In the genomic region with DNA sequence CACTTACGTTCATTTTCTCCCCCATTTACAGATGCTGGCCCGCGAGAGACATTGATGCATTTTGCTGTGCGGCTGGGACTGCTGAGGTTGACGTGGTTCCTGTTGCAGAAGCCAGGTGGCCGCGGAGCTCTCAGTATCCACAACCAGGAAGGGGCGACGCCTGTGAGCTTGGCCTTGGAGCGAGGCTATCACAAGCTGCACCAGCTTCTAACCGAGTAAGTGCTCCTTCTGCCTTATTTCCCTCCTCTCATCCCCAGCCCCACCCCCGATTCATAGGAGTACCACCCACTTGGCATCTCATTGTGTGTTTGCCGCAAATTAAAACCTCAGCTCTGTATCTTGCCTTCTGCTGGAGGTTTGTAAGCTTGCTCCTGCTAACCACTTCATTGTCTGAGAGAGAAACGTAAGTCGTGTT, we compare ENCODE assay signal across 8 cellular contexts.
DNase-seq lines count a peak whose midpoint lies in the region; ATAC-seq lines count a peak whose summit lies in the region.

No MANE protein-coding gene starts in this region.

- peak overlapping the region; percentile 6 for H3K27ac ChIP-seq in right cardiac atrium (ENCODE audit: low read length)

- H3K36me3 Mint-ChIP-seq in activated T-cell treated with anti-CD3 and anti-CD28 coated beads, Interleukin-2, amount 50 U/mL, for 4 hours (ENCODE audit: insufficient read depth), result peaks cover 18% of the 10 kb centered on the region

- 43% methylated on average over 15 of the region's 15 CpGs for WGBS in right cardiac atrium

- ATAC-seq in activated T-cell treated with anti-CD3 and anti-CD28 coated beads, Interleukin-2, amount 50 U/mL, for 4 hours, result peak in 1 of 2 donors; percentile 18
- ATAC-seq in right cardiac atrium, result peak; percentile 77 to 80

- H3K9me3 ChIP-seq in right cardiac atrium (ENCODE audit: control insufficient read depth, low read length), result no peaks in the 10 kb centered on the region

- intact Hi-C loops in right cardiac atrium (cut with DNase I), result no loop called here

- H3K4me3 Mint-ChIP-seq in activated T-cell treated with anti-CD3 and anti-CD28 coated beads, Interleukin-2, amount 50 U/mL, for 4 hours, result peak overlapping the region; percentile 17

- DNase-seq in Ammon's horn (ENCODE audit: low spot score), result peak; percentile 45
- DNase-seq in NCI-H2029 (lab: John Stamatoyannopoulos, UW), result peak; percentile 71
- peak; percentile 10 for DNase-seq in activated T-cell treated with anti-CD3 and anti-CD28 coated beads, Interleukin-2, amount 50 U/mL, for 4 hours
- DNase-seq in right cardiac atrium, result peak; percentile 68 to 88 (median 79)
- DNase-seq in stimulated activated CD8-positive, alpha-beta memory T cell treated with anti-CD3 and anti-CD28 coated beads, Interleukin-4, amount 100 ng/mL, for 24 hours (ENCODE audit: low read depth), result peak; percentile 11
- DNase-seq in DMS53 (lab: John Stamatoyannopoulos, UW), result no peak
- DNase-seq in GM19240 (ENCODE audit: insufficient read length, low spot score), result no peak
- DNase-seq in SHP77 (lab: John Stamatoyannopoulos, UW), result no peak

- H3K9me3 Mint-ChIP-seq in activated T-cell treated with anti-CD3 and anti-CD28 coated beads, Interleukin-2, amount 50 U/mL, for 4 hours, result no peaks in the 10 kb centered on the region

- no peak overlapping the region for H3K4me3 ChIP-seq in right cardiac atrium (ENCODE audit: low read length)

- H3K4me1 ChIP-seq in right cardiac atrium (ENCODE audit: control insufficient read depth, insufficient read depth, low read length), result peaks cover 10% of the 10 kb centered on the region

- no peaks in the 10 kb centered on the region for H3K27me3 ChIP-seq in right cardiac atrium (ENCODE audit: control insufficient read depth, insufficient read depth)

- H3K27me3 Mint-ChIP-seq in activated T-cell treated with anti-CD3 and anti-CD28 coated beads, Interleukin-2, amount 50 U/mL, for 4 hours (ENCODE audit: low read depth), result no peaks in the 10 kb centered on the region

- H3K4me1 Mint-ChIP-seq in activated T-cell treated with anti-CD3 and anti-CD28 coated beads, Interleukin-2, amount 50 U/mL, for 4 hours (ENCODE audit: low read depth), result peaks cover 79% of the 10 kb centered on the region

Comparison
In these comparisons a context has a peak if more than half of its experiments do, and no peak if none do; other contexts are left out.
1. DNase-seq: peak in Ammon's horn (single experiment), NCI-H2029 (single experiment), activated T-cell treated with anti-CD3 and anti-CD28 coated beads, Interleukin-2, amount 50 U/mL, for 4 hours (single experiment), right cardiac atrium (3 of 3) and stimulated activated CD8-positive, alpha-beta memory T cell treated with anti-CD3 and anti-CD28 coated beads, Interleukin-4, amount 100 ng/mL, for 24 hours (single experiment); none in DMS53 (single experiment), GM19240 (single experiment) and SHP77 (0 of 2).